13 cellular contexts compared by ENCODE assay signal in the genomic region with DNA sequence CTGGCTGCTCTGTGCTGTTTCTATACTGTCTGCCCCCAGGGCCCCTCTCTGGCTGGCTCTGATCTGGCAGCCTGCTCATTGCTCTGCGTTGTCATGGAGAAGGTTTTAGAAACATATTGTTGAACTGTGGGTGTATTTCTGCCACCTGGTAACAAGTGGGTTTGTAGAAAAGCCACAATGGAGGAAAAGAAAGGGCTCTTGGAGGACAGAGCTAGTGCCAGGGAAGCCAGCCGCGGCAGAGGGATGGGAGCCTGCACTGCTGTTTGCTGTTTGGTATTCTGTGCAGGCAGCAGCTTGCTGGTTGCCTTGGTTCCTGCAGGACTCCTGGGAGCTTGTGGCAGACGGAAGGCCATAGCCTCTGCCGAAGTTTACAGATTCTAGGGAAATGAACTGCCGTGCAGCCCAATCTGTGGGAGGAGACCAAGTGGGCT. TPM values are rescaled to one million over a fixed set of nuclear protein-coding genes. Genes with fewer than 3 reads are reported as not detected.
DNase-seq lines count a peak whose midpoint lies in the region; ATAC-seq and TF ChIP-seq lines count a peak whose summit lies in the region.
"Had no signal": no experiment of that assay in that cellular context is flagged by ENCODE, and none has a peak within 500 bp of the region (broad histone marks: within the 10 kb centered on the region; RNA-seq: fewer than 3 reads in every experiment).

No MANE protein-coding gene starts in this region.

- TF ChIP-seq CTCF in GM10266 (IDR thresholded peaks at IDR 0.05; ENCODE audit: control insufficient read depth, insufficient read depth, low read depth, missing control alignments): no peak

- intact Hi-C loops in Right ventricle myocardium inferior (cut with DNase I): no loop called here

- peak; percentile 90 for DNase-seq in Ammon's horn (ENCODE audit: low spot score)
- peak; percentile 90 for DNase-seq in NCI-H1092 treated with DMSO at 0.1 percent for 48 hours (lab: John Stamatoyannopoulos, UW)
- DNase-seq in NCI-H526 treated with DMSO at 0.1 percent for 48 hours (lab: John Stamatoyannopoulos, UW): peak; percentile 87
- peak; percentile 53 for DNase-seq in globus pallidus (ENCODE audit: low spot score)
- DNase-seq in left lobe of liver (ENCODE audit: low spot score): no peak
- no peak for DNase-seq in GM10266 (ENCODE audit: extremely low spot score)
- no peak for DNase-seq in Right ventricle myocardium inferior (ENCODE audit: missing footprints)
- DNase-seq: activated CD8-positive, alpha-beta memory T cell treated with anti-CD3 and anti-CD28 coated beads, Interleukin-2, amount 50 U/mL, for 4 hours; GDM1; IMR-90; naive B cell; stimulated activated naive CD4-positive, alpha-beta T cell had no signal

- ATAC-seq in left lobe of liver (no peak), GM19023 (IDR thresholded peaks at IDR 0.05; ENCODE audit: unreplicated experiment) (no peak), Right ventricle myocardium inferior (no peak)

RNA-seq across cellular contexts. Expression of gene CCDC177, which starts 15.1 kb away (rescaled TPM):
- total RNA-seq in left lobe of liver (0.08 TPM), Right ventricle myocardium inferior (not detected)
- total RNA-seq: IMR-90 had no signal

RNA-seq across cellular contexts. Expression of gene SUSD6, which starts 51.8 kb away (rescaled TPM):
- total RNA-seq in left lobe of liver: 14.8 TPM
- 22.4 TPM for total RNA-seq in Right ventricle myocardium inferior

Comparison
In these comparisons a context has a peak if more than half of its experiments do, and no peak if none do; other contexts are left out.
1. DNase-seq: peak in Ammon's horn (single experiment), NCI-H1092 treated with DMSO at 0.1 percent for 48 hours (single experiment), NCI-H526 treated with DMSO at 0.1 percent for 48 hours (single experiment) and globus pallidus (single experiment); none in left lobe of liver (single experiment), GM10266 (single experiment) and Right ventricle myocardium inferior (single experiment).